16 cellular contexts compared by ENCODE assay signal in the genomic region with DNA sequence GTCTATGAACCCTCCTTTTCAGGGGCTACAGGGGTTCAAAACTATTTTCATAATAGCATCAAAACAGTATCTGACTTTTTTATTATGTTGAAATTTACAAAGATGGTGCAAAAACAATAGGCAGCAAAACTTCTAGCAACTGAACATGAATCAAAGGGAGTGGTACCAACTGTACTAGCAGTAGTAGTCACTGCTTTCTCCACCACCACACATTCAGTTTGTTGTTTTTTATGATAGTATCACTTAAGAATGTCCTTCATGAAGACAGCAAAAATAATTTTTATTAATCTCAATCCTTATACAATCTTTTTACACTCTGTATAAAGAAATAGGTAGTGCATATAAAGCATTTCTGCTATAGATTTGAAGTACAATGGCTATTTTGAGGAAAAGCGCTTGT. TPM values are rescaled to one million over a fixed set of nuclear protein-coding genes. Genes with fewer than 3 reads are reported as not detected.
DNase-seq lines count a peak whose midpoint lies in the region; ATAC-seq and TF ChIP-seq lines count a peak whose summit lies in the region.
"Had no signal": no experiment of that assay in that cellular context is flagged by ENCODE, and none has a peak within 500 bp of the region (broad histone marks: within the 10 kb centered on the region; RNA-seq: fewer than 3 reads in every experiment).

No MANE protein-coding gene starts in this region.

- DNase-seq in HS-27A (ENCODE audit: low read depth) (peak; percentile 2), astrocyte of the spinal cord (ENCODE audit: low read depth, low spot score) (peak; percentile 58), fibroblast of villous mesenchyme (ENCODE audit: low read depth) (peak; percentile 11), NCI-H187 (lab: John Stamatoyannopoulos, UW) (no peak), Ammon's horn (ENCODE audit: low spot score) (no peak)
- DNase-seq: activated CD8-positive, alpha-beta T cell treated with anti-CD3 and anti-CD28 coated beads, Interleukin-2, amount 10 ng/mL, durations not matched to agents 7 days and 5 days; adrenal gland; CD8-positive, alpha-beta T cell; DND-41; NCI-H1417 treated with DMSO at 0.1 percent for 48 hours; upper lobe of left lung had no signal

- ATAC-seq in HG02885 (IDR thresholded peaks at IDR 0.05; ENCODE audit: poor library complexity, unreplicated experiment) (no peak), HG03432 (IDR thresholded peaks at IDR 0.05; ENCODE audit: unreplicated experiment) (no peak)
- ATAC-seq: activated CD8-positive, alpha-beta T cell treated with anti-CD3 and anti-CD28 coated beads, Interleukin-2, amount 10 ng/mL, durations not matched to agents 7 days and 5 days; CD8-positive, alpha-beta T cell had no signal

- in situ Hi-C loops in astrocyte of the spinal cord (cut with HindIII; ENCODE audit: low sequenced_read_pairs): no loop called here

- H3K36me3 ChIP-seq in ACC112 (ENCODE audit: insufficient read depth, low read length): peaks cover 34% of the 10 kb centered on the region

- H3K4me3 ChIP-seq in ACC112 (ENCODE audit: low read depth, low read length) (no peak overlapping the region; the same call in 1 of the 2 replicates), astrocyte of the spinal cord (ENCODE audit: low read depth, low read length) (no peak overlapping the region), fibroblast of villous mesenchyme (ENCODE audit: low read depth, low read length) (no peak overlapping the region)
- H3K4me3 ChIP-seq: adrenal gland, esophagus muscularis mucosa, upper lobe of left lung had no signal

- H3K79me2 ChIP-seq in ACC112 (ENCODE audit: control insufficient read depth, insufficient read depth, low read length, unreplicated experiment): peaks cover 19% of the 10 kb centered on the region

- H3K4me1 ChIP-seq in ACC112 (ENCODE audit: control insufficient read depth, insufficient read depth, low read length, unreplicated experiment): peaks cover 11% of the 10 kb centered on the region

- peak overlapping the region; percentile 83 for H3K27ac ChIP-seq in ACC112 (ENCODE audit: low read depth, low read length)
- H3K27ac ChIP-seq: adrenal gland, esophagus muscularis mucosa, upper lobe of left lung, VCaP had no signal

- no peak for TF ChIP-seq CTCF in astrocyte of the spinal cord (IDR thresholded peaks at IDR 0.05; ENCODE audit: low read depth, low read length)
- TF ChIP-seq CTCF in fibroblast of villous mesenchyme (IDR thresholded peaks at IDR 0.05; ENCODE audit: insufficient read depth, low read depth, low read length): no peak

- no peaks in the 10 kb centered on the region for H3K27me3 ChIP-seq in ACC112 (ENCODE audit: insufficient read depth, low read length)
- H3K27me3 ChIP-seq: adrenal gland, esophagus muscularis mucosa, upper lobe of left lung had no signal

- no peak overlapping the region for H2AFZ ChIP-seq in ACC112 (ENCODE audit: low read length, unreplicated experiment)

RNA-seq across cellular contexts. Expression of a gene that starts 47.6 kb away (rescaled TPM):
- 65.1 and 88.1 TPM in 2 replicates for total RNA-seq in fibroblast of villous mesenchyme

Comparison
In these comparisons a context has a peak if more than half of its experiments do, and no peak if none do; other contexts are left out.
1. DNase-seq: peak in HS-27A (single experiment), astrocyte of the spinal cord (single experiment) and fibroblast of villous mesenchyme (single experiment); none in NCI-H187 (0 of 2) and Ammon's horn (single experiment).